ENCODE assay signal across 12 cellular contexts in the genomic region with DNA sequence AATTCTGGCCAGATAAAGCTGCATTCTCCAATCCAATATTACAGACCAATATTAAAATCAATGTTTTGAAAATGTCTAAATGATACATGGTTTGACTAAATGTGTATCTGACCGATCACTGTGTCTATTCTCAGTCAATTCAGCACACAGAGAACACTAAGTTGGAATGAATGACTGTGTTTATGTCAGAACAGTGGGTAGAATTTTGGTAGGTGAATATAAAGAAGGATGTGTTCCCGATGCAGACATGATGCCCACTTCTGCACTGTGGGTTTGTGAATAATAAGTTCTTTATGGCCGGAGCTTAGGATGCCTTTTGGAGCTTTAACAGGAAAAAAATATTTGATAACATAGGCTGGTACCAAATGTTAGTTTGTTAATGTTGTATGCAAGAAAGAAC.
A peak's percentile ranks its signal among the peaks of the same experiment; 100 is the strongest.
DNase-seq lines count a peak whose midpoint lies in the region.
"Had no signal": no experiment of that assay in that cellular context is flagged by ENCODE, and none has a peak within 500 bp of the region (broad histone marks: within the 10 kb centered on the region; RNA-seq: fewer than 3 reads in every experiment).

No MANE protein-coding gene starts in this region.

- in situ Hi-C loops in SK-MEL-5 (cut with HindIII; ENCODE audit: low pct_unique_long_range_greater_than_20kb, low sequenced_read_pairs), result no loop called here

- DNase-seq in COLO829 (ENCODE audit: low spot score), result peak; percentile 59
- peak; percentile 62 for DNase-seq in SK-MEL-5 (ENCODE audit: low read depth, low spot score)
- DNase-seq in foreskin melanocyte, result peak; percentile 15
- DNase-seq in NCI-H1417 treated with DMSO at 0.1 percent for 48 hours (lab: John Stamatoyannopoulos, UW), result no peak
- no peak for DNase-seq in activated naive CD4-positive, alpha-beta T cell treated with anti-CD3 and anti-CD28 coated beads, Interleukin-2, amount 50 U/mL, for 16 hours
- DNase-seq: AML-193; Caco-2; Calu3; CD4-positive, alpha-beta T cell; CD8-positive, alpha-beta T cell; DMS79 treated with DMSO at 0.1 percent for 48 hours; GF-D8 had no signal

Comparison
In these comparisons a context has a peak if more than half of its experiments do, and no peak if none do; other contexts are left out.
1. DNase-seq: peak in COLO829 (single experiment), SK-MEL-5 (single experiment) and foreskin melanocyte (single experiment); none in NCI-H1417 treated with DMSO at 0.1 percent for 48 hours (single experiment) and activated naive CD4-positive, alpha-beta T cell treated with anti-CD3 and anti-CD28 coated beads, Interleukin-2, amount 50 U/mL, for 16 hours (single experiment).